In genomic region chr15:77518458-77518857, GRCh38 we compare ENCODE assay signal across 17 cellular contexts.
A peak's percentile ranks its signal among the peaks of the same experiment; 100 is the strongest.
DNase-seq lines count a peak whose midpoint lies in the region; ATAC-seq, FAIRE-seq and TF ChIP-seq lines count a peak whose summit lies in the region.
"Had no signal": no experiment of that assay in that cellular context is flagged by ENCODE, and none has a peak within 500 bp of the region (broad histone marks: within the 10 kb centered on the region; RNA-seq: fewer than 3 reads in every experiment).

No MANE protein-coding gene starts in this region.

- H3K4ac ChIP-seq in H9 (ENCODE audit: low read depth, low read length) (no peak overlapping the region), H1 (replicated peaks; ENCODE audit: insufficient read length, low read depth, low read length) (no peak overlapping the region), neuronal stem cell (ENCODE audit: low read length) (no peak overlapping the region)

- TF ChIP-seq POLR2A in H1 (IDR thresholded peaks at IDR 0.05; ENCODE audit: control extremely low read depth in 1 of 2, low read depth in 2 of 2, low read length in 2 of 2) (no peak), transverse colon (IDR thresholded peaks at IDR 0.05) (no peak)

- H2BK15ac ChIP-seq in H9 (ENCODE audit: low read depth, low read length) (no peak overlapping the region), H1 (ENCODE audit: low read length) (peak overlapping the region; percentile 83; the same call in 1 of the 2 replicates), neuronal stem cell (ENCODE audit: low read length) (no peak overlapping the region)

- H3K36me3 Mint-ChIP-seq in H9 (ENCODE audit: insufficient read depth in 1 of 3, low read depth in 3 of 3) = no peaks in the 10 kb centered on the region
- H3K36me3 Mint-ChIP-seq: CD4-positive, CD25-positive, alpha-beta regulatory T cell had no signal

- H3K36me3 ChIP-seq in H1 (ENCODE audit: control insufficient read depth in 2 of 4, insufficient read depth in 4 of 4, low read length in 3 of 4) = no peaks in the 10 kb centered on the region
- no peaks in the 10 kb centered on the region for H3K36me3 ChIP-seq in neuronal stem cell (replicated peaks in 1 of 2; ENCODE audit: control insufficient read depth in 2 of 2, insufficient read depth in 2 of 2, low read length in 2 of 2)
- no peaks in the 10 kb centered on the region for H3K36me3 ChIP-seq in transverse colon
- H3K36me3 ChIP-seq: BLaER1 treated with 17β-estradiol and CSF1 and Interleukin-3, amounts not matched to agents 10 nM and 100 nM; HAP-1 had no signal

- H3K23me2 ChIP-seq in H9 (ENCODE audit: insufficient read length, low read depth, low read length, poor library complexity, severe bottlenecking) (no peaks in the 10 kb centered on the region), H1 (ENCODE audit: low read depth, low read length) (no peaks in the 10 kb centered on the region; the same call in 1 of the 2 replicates)

- H3K4me3 ChIP-seq in H1 (ENCODE audit: extremely low read depth in 1 of 4, insufficient read depth in 2 of 4, low read depth in 3 of 4, low read length in 4 of 4) = no peak overlapping the region
- H3K4me3 ChIP-seq in neuronal stem cell (ENCODE audit: low read length in 2 of 2) = no peak overlapping the region
- no peak overlapping the region for H3K4me3 ChIP-seq in transverse colon
- H3K4me3 ChIP-seq: BLaER1 treated with 17β-estradiol and CSF1 and Interleukin-3, amounts not matched to agents 10 nM and 100 nM; GM12878; GM23248; HAP-1 had no signal

- H4K91ac ChIP-seq in H9 (ENCODE audit: insufficient read length, low read depth, low read length) = no peak overlapping the region
- peak overlapping the region; percentile 2 for H4K91ac ChIP-seq in H1 (replicated peaks; ENCODE audit: insufficient read length, low read length)
- no peak overlapping the region for H4K91ac ChIP-seq in neuronal stem cell (ENCODE audit: low read depth, low read length, poor library complexity)

- in situ Hi-C loops in transverse colon (cut with MboI; ENCODE audit: low pct_ligation_motif_present in 1 of 4, low pct_unique_long_range_greater_than_20kb in 1 of 4, low sequenced_read_pairs in 3 of 4) = no loop called here

- no peak overlapping the region for H4K8ac ChIP-seq in H9 (replicated peaks; ENCODE audit: insufficient read length, low read depth, low read length)
- no peak overlapping the region for H4K8ac ChIP-seq in H1 (ENCODE audit: extremely low read depth, insufficient read depth, low read length)
- H4K8ac ChIP-seq in neuronal stem cell (ENCODE audit: low read depth, low read length) = no peak overlapping the region

- H2BK120ac ChIP-seq in H9 (ENCODE audit: low read depth, low read length, poor library complexity, severe bottlenecking) (no peak overlapping the region), H1 (replicated peaks; ENCODE audit: low read depth, low read length) (no peak overlapping the region), neuronal stem cell (ENCODE audit: low read depth, low read length) (no peak overlapping the region)

- H3K4me2 ChIP-seq in H9 (ENCODE audit: insufficient read depth, insufficient read length, low read length) (no peak overlapping the region), H1 (ENCODE audit: insufficient read depth in 1 of 2, low read depth in 2 of 2, low read length in 2 of 2) (no peak overlapping the region), neuronal stem cell (ENCODE audit: insufficient read depth, low read length, poor library complexity, severe bottlenecking) (no peak overlapping the region)
- H3K4me2 ChIP-seq: BLaER1 treated with 17β-estradiol and CSF1 and Interleukin-3, amounts not matched to agents 10 nM and 100 nM had no signal

- H3K79me2 ChIP-seq in H9 (ENCODE audit: insufficient read depth, low read length) (no peaks in the 10 kb centered on the region), H1 (ENCODE audit: control insufficient read depth in 1 of 2, insufficient read depth in 2 of 2, low read length in 2 of 2) (no peaks in the 10 kb centered on the region)

- H3K27me3 ChIP-seq in H9 (ENCODE audit: insufficient read depth, low read length) (no peaks in the 10 kb centered on the region), H1 (replicated peaks in 1 of 4; ENCODE audit: control insufficient read depth in 3 of 4, extremely low read depth in 1 of 4, insufficient read depth in 3 of 4, low read length in 3 of 4) (no peaks in the 10 kb centered on the region), neuronal stem cell (ENCODE audit: control insufficient read depth in 3 of 3, insufficient read depth in 3 of 3, low read depth in 1 of 3, low read length in 3 of 3) (no peaks in the 10 kb centered on the region), transverse colon (no peaks in the 10 kb centered on the region)
- H3K27me3 ChIP-seq: BLaER1 treated with 17β-estradiol and CSF1 and Interleukin-3, amounts not matched to agents 10 nM and 100 nM had no signal

- DNase-seq in H9 (no peak), H1 (ENCODE audit: low read depth in 1 of 2, low spot score in 2 of 2) (no peak), neuronal stem cell (ENCODE audit: low spot score) (no peak), transverse colon (peak; percentile 2), D341Med (ENCODE audit: low spot score) (no peak), urothelium cell line (ENCODE audit: low spot score) (no peak)
- DNase-seq: ACHN; CD4-positive, CD25-positive, alpha-beta regulatory T cell; DMS 273 treated with DMSO at 0.1 percent for 48 hours; GM23248 had no signal

- H3K4me1 ChIP-seq in H9 (ENCODE audit: insufficient read depth, low read length) (peaks cover 13% of the 10 kb centered on the region; the same call in 1 of the 2 replicates), H1 (replicated peaks in 1 of 4; ENCODE audit: control insufficient read depth in 3 of 4, insufficient read depth in 4 of 4, low read length in 3 of 4) (peaks cover 0 to 9% (median 5%) of the 10 kb centered on the region in 4 experiments; a peak in 5 of 7 replicates), neuronal stem cell (ENCODE audit: control insufficient read depth in 2 of 2, insufficient read depth in 1 of 2, low read depth in 1 of 2, low read length in 2 of 2) (peaks cover 4 to 10% of the 10 kb centered on the region in 2 donors), transverse colon (no peaks in the 10 kb centered on the region)

- H3K27ac ChIP-seq in H9 (ENCODE audit: insufficient read length, low read depth, low read length) = no peak overlapping the region
- no peak overlapping the region for H3K27ac ChIP-seq in H1 (ENCODE audit: low read depth, low read length)
- H3K27ac ChIP-seq in neuronal stem cell (replicated peaks; ENCODE audit: low read length) = no peak overlapping the region
- no peak overlapping the region for H3K27ac ChIP-seq in transverse colon
- H3K27ac ChIP-seq: BLaER1 treated with 17β-estradiol and CSF1 and Interleukin-3, amounts not matched to agents 10 nM and 100 nM; GM23248 had no signal

- H3K4me1 Mint-ChIP-seq in H9 = peaks cover 37 to 43% of the 10 kb centered on the region in 2 experiments
- H3K4me1 Mint-ChIP-seq: CD4-positive, CD25-positive, alpha-beta regulatory T cell had no signal

- intact Hi-C loops in transverse colon (cut with DNase I; ENCODE audit: low total_unique reads) = no loop called here

- H3K14ac ChIP-seq in H9 (ENCODE audit: insufficient read depth, low read length) (0 out of 2 replicates have a peak overlapping the region, but pooled peaks have one; percentile 4), H1 (ENCODE audit: insufficient read length) (no peak overlapping the region), neuronal stem cell (ENCODE audit: low read length) (no peak overlapping the region)

- no peak overlapping the region; a peak in 1 of 5 replicates for H3K4me3 Mint-ChIP-seq in H9
- H3K4me3 Mint-ChIP-seq: CD4-positive, CD25-positive, alpha-beta regulatory T cell; IgD-negative memory B cell had no signal

- no peaks in the 10 kb centered on the region for H3K27me3 Mint-ChIP-seq in H9 (ENCODE audit: low read depth)
- H3K27me3 Mint-ChIP-seq: CD4-positive, CD25-positive, alpha-beta regulatory T cell; IgD-negative memory B cell had no signal

- H3K23ac ChIP-seq in H9 (ENCODE audit: insufficient read length, low read depth, low read length) (no peak overlapping the region), H1 (ENCODE audit: insufficient read length) (no peak overlapping the region), neuronal stem cell (ENCODE audit: low read depth, low read length, poor library complexity) (no peak overlapping the region)

- H3K18ac ChIP-seq in H9 (ENCODE audit: insufficient read length, low read depth, low read length) = no peak overlapping the region
- H3K18ac ChIP-seq in H1 (ENCODE audit: extremely low read depth, low read length) = 0 out of 2 replicates have a peak overlapping the region, but pooled peaks have one; percentile 67
- H3K18ac ChIP-seq in neuronal stem cell (ENCODE audit: low read length) = no peak overlapping the region

- H3K9me3 ChIP-seq in H9 (ENCODE audit: control insufficient read depth, low read depth, low read length) (no peaks in the 10 kb centered on the region), H1 (ENCODE audit: insufficient read depth in 2 of 2, low read depth in 1 of 2, low read length in 1 of 2) (no peaks in the 10 kb centered on the region), neuronal stem cell (replicated peaks in 1 of 2; ENCODE audit: control insufficient read depth in 2 of 2, insufficient read depth in 1 of 2, low read depth in 1 of 2, low read length in 2 of 2) (no peaks in the 10 kb centered on the region), transverse colon (no peaks in the 10 kb centered on the region)
- H3K9me3 ChIP-seq: HAP-1 had no signal

- no peak for TF ChIP-seq CTCF in H9 (conservative IDR thresholded peaks at IDR 0.05)
- TF ChIP-seq CTCF in H1 (IDR thresholded peaks at IDR 0.05; ENCODE audit: control extremely low read depth in 1 of 3, insufficient read depth in 1 of 3, low read depth in 1 of 3, low read length in 3 of 3) = no peak
- TF ChIP-seq CTCF in transverse colon (IDR thresholded peaks at IDR 0.05) = no peak

- H3K9me3 Mint-ChIP-seq in H9 = no peaks in the 10 kb centered on the region; a peak in 1 of 5 replicates
- H3K9me3 Mint-ChIP-seq: IgD-negative memory B cell had no signal

- ATAC-seq in HG03439 (IDR thresholded peaks at IDR 0.05; ENCODE audit: unreplicated experiment) (no peak), GM21515 (IDR thresholded peaks at IDR 0.05; ENCODE audit: unreplicated experiment) (no peak)
- ATAC-seq: GM12878 had no signal

- no peak overlapping the region for H3K27ac Mint-ChIP-seq in H9
- H3K27ac Mint-ChIP-seq: CD4-positive, CD25-positive, alpha-beta regulatory T cell; IgD-negative memory B cell had no signal

- no peak overlapping the region for H3T11ph ChIP-seq in H9 (ENCODE audit: low read length)

- no peak overlapping the region for H2BK12ac ChIP-seq in H9 (ENCODE audit: insufficient read length, low read depth, low read length)
- peak overlapping the region; percentile 94; the same call in 1 of the 2 replicates for H2BK12ac ChIP-seq in H1 (ENCODE audit: low read depth, low read length)
- no peak overlapping the region for H2BK12ac ChIP-seq in neuronal stem cell (ENCODE audit: low read length)

- TF ChIP-seq RAD21 in H1 (IDR thresholded peaks at IDR 0.05 in 1 of 2, conservative IDR thresholded peaks at IDR 0.05 in 1 of 2; ENCODE audit: low read depth in 2 of 2, low read length in 2 of 2) = no peak

- FAIRE-seq in H1 (lab: Jason Lieb, UNC) (no peak), urothelium cell line (lab: Jason Lieb, UNC) (no peak)
- FAIRE-seq: GM12878, GM18507 had no signal

- no CpG with 5 or more reads among the region's 6 CpGs for WGBS in H9 (ENCODE audit: extremely low coverage, insufficient read length, low lambda C conversion rate)
- 81% methylated on average over 6 of the region's 6 CpGs; no CpG with 5 or more reads in 1 of the 2 experiments for WGBS in H1 (ENCODE audit: extremely low coverage in 1 of 2, insufficient coverage in 1 of 2, insufficient read length in 1 of 2, insufficient replicate concordance in 2 of 2, low coverage in 1 of 2, low lambda C conversion rate in 2 of 2, missing lambda C conversion rate in 1 of 2), 2 experiments
- no CpG with 5 or more reads among the region's 6 CpGs for WGBS in neuronal stem cell (ENCODE audit: extremely low coverage in 2 of 2, insufficient read length in 2 of 2, insufficient replicate concordance in 1 of 2), 2 donors
- WGBS in transverse colon (ENCODE audit: low coverage in 1 of 2), 2 donors = 96 to 100% methylated on average over 1 to 6 of the region's 6 CpGs

- no peak overlapping the region for H2BK20ac ChIP-seq in H9 (ENCODE audit: low read depth, low read length, poor library complexity, severe bottlenecking)
- no peak overlapping the region for H2BK20ac ChIP-seq in H1 (ENCODE audit: low read length)

- H4K5ac ChIP-seq in H9 (ENCODE audit: insufficient read length, low read depth, low read length) (no peak overlapping the region), H1 (ENCODE audit: insufficient read length, low read depth, low read length) (no peak overlapping the region)

- POLR2A ChIA-PET in H1 (lab: Charles Lee; ENCODE audit: partially characterized antibody) = interaction anchor here (0.7 to 1.2 kb wide), 3 partner anchors 11 to 97 kb away, joined by 3 to 4 read pairs (median 3); no protein-coding TSS in a partner anchor

- no peak overlapping the region for H3K56ac ChIP-seq in H9 (ENCODE audit: insufficient read length, low read depth, low read length)
- H3K56ac ChIP-seq in H1 (replicated peaks; ENCODE audit: insufficient read length, low read depth, low read length) = no peak overlapping the region

- no peak for TF ChIP-seq EP300 in H1 (IDR thresholded peaks at IDR 0.05; ENCODE audit: borderline replicate concordance in 1 of 2, low read depth in 2 of 2, low read length in 2 of 2)
- TF ChIP-seq EP300 in transverse colon (IDR thresholded peaks at IDR 0.05; ENCODE audit: low read depth) = no peak

- H2BK5ac ChIP-seq in H9 (ENCODE audit: insufficient read length, low read length) (no peak overlapping the region), H1 (ENCODE audit: low read depth, low read length) (peak overlapping the region; percentile 49; the same call in 1 of the 2 replicates), neuronal stem cell (ENCODE audit: low read length) (no peak overlapping the region)

- H2AK5ac ChIP-seq in H9 (ENCODE audit: insufficient read length, low read length) (no peak overlapping the region), H1 (ENCODE audit: low read depth, low read length) (no peak overlapping the region), neuronal stem cell (ENCODE audit: low read depth, low read length) (peak overlapping the region; percentile 3)

- no peaks in the 10 kb centered on the region for H3K79me1 ChIP-seq in H9 (ENCODE audit: insufficient read depth, low read depth, low read length, poor library complexity, severe bottlenecking)
- H3K79me1 ChIP-seq in H1 (ENCODE audit: low read depth, low read length) = no peaks in the 10 kb centered on the region
- no peaks in the 10 kb centered on the region for H3K79me1 ChIP-seq in neuronal stem cell (ENCODE audit: low read depth, low read length)

- CTCF ChIA-PET in H1 (lab: Charles Lee; ENCODE audit: partially characterized antibody) = interaction anchor here (0.5 to 6.9 kb wide), 7 partner anchors 10 to 96 kb away, joined by 3 to 29 read pairs (median 6); no protein-coding TSS in a partner anchor

- H3K9ac ChIP-seq in H9 (ENCODE audit: extremely low read depth, insufficient read length, low read length) = no peak overlapping the region
- H3K9ac ChIP-seq in H1 (replicated peaks in 1 of 4; ENCODE audit: extremely low read depth in 1 of 4, low read depth in 3 of 4, low read length in 3 of 4) = no peak overlapping the region
- no peak overlapping the region for H3K9ac ChIP-seq in neuronal stem cell (ENCODE audit: low read depth, low read length, poor library complexity)
- H3K9ac ChIP-seq: BLaER1 treated with 17β-estradiol and CSF1 and Interleukin-3, amounts not matched to agents 10 nM and 100 nM; GM23248 had no signal

- no peaks in the 10 kb centered on the region for H4K20me1 ChIP-seq in H9 (ENCODE audit: control insufficient read depth, insufficient read depth, insufficient read length)
- no peaks in the 10 kb centered on the region for H4K20me1 ChIP-seq in H1 (replicated peaks in 1 of 2; ENCODE audit: control insufficient read depth in 1 of 2, insufficient read depth in 2 of 2, low read length in 2 of 2)
- H4K20me1 ChIP-seq: BLaER1 treated with 17β-estradiol and CSF1 and Interleukin-3, amounts not matched to agents 10 nM and 100 nM had no signal

- H2AFZ ChIP-seq in H9 (ENCODE audit: low read length) = no peak overlapping the region
- H2AFZ ChIP-seq in H1 (ENCODE audit: low read length) = no peak overlapping the region
- H2AFZ ChIP-seq in neuronal stem cell (ENCODE audit: low read length) = no peak overlapping the region
- H2AFZ ChIP-seq: GM23248 had no signal
